In the genomic region with DNA sequence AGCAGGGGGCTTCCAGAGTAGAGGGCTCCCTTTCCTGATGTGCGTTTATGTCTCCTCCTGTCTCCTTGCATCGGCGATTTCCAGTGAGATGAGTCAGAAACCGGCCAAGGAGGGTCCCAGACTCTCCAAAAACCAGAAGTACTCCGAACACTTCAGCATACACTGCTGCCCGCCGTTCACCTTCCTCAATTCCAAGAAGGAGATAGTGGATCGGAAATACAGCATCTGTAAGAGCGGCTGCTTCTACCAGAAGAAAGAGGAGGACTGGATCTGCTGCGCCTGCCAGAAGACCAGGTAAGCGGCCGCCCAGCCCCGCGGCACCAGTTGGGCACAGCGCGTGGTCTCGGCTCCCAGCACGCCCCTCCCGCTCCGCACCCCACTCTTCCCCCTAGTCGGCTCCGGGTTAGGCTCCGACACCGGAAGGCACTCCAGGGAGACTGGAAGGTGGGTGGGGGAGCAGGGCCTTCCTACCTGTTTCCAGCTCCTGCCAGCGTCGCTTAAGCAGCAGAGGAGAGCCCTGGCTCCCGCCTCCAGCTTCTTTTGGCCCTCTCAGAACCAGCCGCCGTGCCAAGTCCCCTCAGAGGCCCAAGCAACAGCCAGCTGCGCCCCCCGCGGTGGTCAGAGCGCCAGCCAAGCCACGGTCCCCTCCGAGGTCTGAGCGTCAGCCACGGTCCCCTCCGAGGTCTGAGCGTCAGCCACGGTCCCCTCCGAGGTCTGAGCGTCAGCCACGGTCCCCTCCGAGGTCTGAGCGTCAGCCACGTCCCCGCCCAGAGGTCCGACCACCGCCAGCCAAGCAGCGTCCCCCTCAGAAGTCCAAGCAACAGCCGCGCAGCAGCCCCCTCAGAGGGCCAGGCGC, we compare ENCODE assay signal across 14 cellular contexts. TPM values are rescaled to one million over a fixed set of nuclear protein-coding genes. Genes with fewer than 3 reads are reported as not detected.
A peak's percentile ranks its signal among the peaks of the same experiment; 100 is the strongest.
DNase-seq lines count a peak whose midpoint lies in the region; ATAC-seq lines count a peak whose summit lies in the region.
"Had no signal": no experiment of that assay in that cellular context is flagged by ENCODE, and none has a peak within 500 bp of the region (broad histone marks: within the 10 kb centered on the region; RNA-seq: fewer than 3 reads in every experiment).

No MANE protein-coding gene starts in this region.

- no peaks in the 10 kb centered on the region for H3K4me1 ChIP-seq in adipocyte (ENCODE audit: control insufficient read depth, insufficient read depth, low read length)
- peaks cover 2% of the 10 kb centered on the region for H3K4me1 ChIP-seq in right cardiac atrium (ENCODE audit: control insufficient read depth, insufficient read depth, low read length)
- H3K4me1 ChIP-seq: SJSA1 had no signal

- ATAC-seq in right cardiac atrium: peak; percentile 17 to 30
- ATAC-seq: CD8-positive, alpha-beta T cell had no signal

- no peaks in the 10 kb centered on the region for H3K9me3 ChIP-seq in adipocyte (ENCODE audit: control insufficient read depth, low read length)
- no peaks in the 10 kb centered on the region for H3K9me3 ChIP-seq in right cardiac atrium (ENCODE audit: control insufficient read depth, low read length)
- H3K9me3 ChIP-seq: SJSA1 had no signal

- peaks cover 49% of the 10 kb centered on the region for H3K27me3 ChIP-seq in adipocyte (replicated peaks; ENCODE audit: control insufficient read depth, insufficient read depth, low read length)
- peaks cover 5% of the 10 kb centered on the region for H3K27me3 ChIP-seq in right cardiac atrium (ENCODE audit: control insufficient read depth, insufficient read depth)

- H3K27ac ChIP-seq in right cardiac atrium (ENCODE audit: low read length): no peak overlapping the region
- H3K27ac ChIP-seq: SJSA1 had no signal

- no peaks in the 10 kb centered on the region for H3K36me3 ChIP-seq in adipocyte (ENCODE audit: control insufficient read depth, insufficient read depth, low read length, severe bottlenecking)
- H3K36me3 ChIP-seq: SJSA1 had no signal

- peak; percentile 5 to 7 for DNase-seq in Kasumi-1 (lab: John Stamatoyannopoulos, UW)
- DNase-seq in adipocyte (ENCODE audit: low read depth): no peak
- peak in 2 of 3 donors; percentile 43 to 55 for DNase-seq in right cardiac atrium
- peak; percentile 67 for DNase-seq in retina
- no peak for DNase-seq in NAMALWA (ENCODE audit: low spot score)
- no peak for DNase-seq in NCI-H1436 (lab: John Stamatoyannopoulos, UW)
- no peak for DNase-seq in NCI-H510A treated with DMSO at 0.1 percent for 48 hours (lab: John Stamatoyannopoulos, UW)
- DNase-seq: activated naive CD8-positive, alpha-beta T cell treated with anti-CD3 and anti-CD28 coated beads for 36 hours; CD8-positive, alpha-beta T cell; natural killer cell; NCI-H1417; NCI-H82 had no signal

- 34% methylated on average over 53 of the region's 53 CpGs for WGBS in right cardiac atrium

- intact Hi-C loops in right cardiac atrium (cut with DNase I): no loop called here

- H3K9ac ChIP-seq in adipocyte (ENCODE audit: low read length): no peak overlapping the region

- H3K4me3 ChIP-seq in adipocyte (ENCODE audit: low read length) (peak overlapping the region; percentile 43), right cardiac atrium (ENCODE audit: low read length) (no peak overlapping the region)
- H3K4me3 ChIP-seq: SJSA1 had no signal

RNA-seq across cellular contexts. Expression of a gene that starts 34.7 kb away (rescaled TPM):
- total RNA-seq in right cardiac atrium: under 1 TPM in 3 of 4 donors, not detected in 1; 0.06 to 0.32 (median 0.25) TPM
- polyA plus RNA-seq in right cardiac atrium: 0.05 TPM
- total RNA-seq: activated naive CD8-positive, alpha-beta T cell treated with anti-CD3 and anti-CD28 coated beads for 36 hours; CD8-positive, alpha-beta T cell; natural killer cell; SJSA1; subcutaneous adipose tissue had no signal

Comparison
In these comparisons a context has a peak if more than half of its experiments do, and no peak if none do; other contexts are left out.
1. DNase-seq: peak in Kasumi-1 (2 of 2), right cardiac atrium (2 of 3) and retina (single experiment); none in adipocyte (single experiment), NAMALWA (single experiment), NCI-H1436 (single experiment) and NCI-H510A treated with DMSO at 0.1 percent for 48 hours (single experiment).